In the genomic region with DNA sequence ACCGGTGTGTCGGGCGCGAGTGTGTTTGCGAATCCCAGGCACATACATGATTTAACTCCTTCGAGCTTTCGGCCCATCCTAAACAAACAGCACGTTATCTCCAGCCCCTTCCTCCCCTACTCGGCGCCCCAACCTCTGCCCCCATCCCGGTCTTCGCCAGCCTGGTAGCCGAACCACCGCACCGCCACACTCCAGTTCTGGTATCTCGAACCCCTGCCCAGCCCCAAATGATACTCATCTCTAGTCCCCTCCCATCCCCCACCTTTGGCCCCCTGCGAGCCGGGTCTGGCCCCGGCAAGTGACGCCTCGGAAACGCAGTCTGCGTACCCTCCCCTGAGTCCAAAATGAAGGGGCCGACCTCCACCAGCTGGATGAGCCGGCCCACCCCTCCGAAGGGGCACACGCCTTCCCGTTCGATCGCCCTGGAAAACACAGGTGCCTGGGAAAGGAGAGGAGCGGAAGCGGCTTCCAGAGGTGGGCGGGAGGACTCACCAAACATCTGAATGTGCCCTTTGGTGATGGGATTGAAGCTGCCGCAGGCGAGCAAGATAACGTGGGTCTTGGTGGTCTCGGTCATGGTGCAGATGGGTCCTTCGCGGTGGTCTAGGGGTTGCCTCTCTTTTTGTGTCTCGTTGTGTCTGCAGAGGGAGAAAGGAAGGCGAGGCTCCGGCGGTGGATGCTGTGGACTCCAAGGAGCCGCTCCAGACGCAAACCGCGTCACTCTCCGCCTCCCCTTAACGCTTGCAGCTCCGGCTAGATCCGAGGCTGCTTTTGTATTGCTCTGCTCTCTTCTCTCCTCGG, we compare ENCODE assay signal across 8 cellular contexts. TPM values are rescaled to one million over a fixed set of nuclear protein-coding genes. Genes with fewer than 3 reads are reported as not detected.
DNase-seq lines count a peak whose midpoint lies in the region; ATAC-seq and TF ChIP-seq lines count a peak whose summit lies in the region.

NMNAT2 (minus strand) TSS at position 690 of the 801 bp plus-strand sequence; CDS start at position 577, 113 bp downstream.

- H3K9me3 Mint-ChIP-seq in glutamatergic neuron (ENCODE audit: unreplicated experiment), result peaks cover 12% of the 10 kb centered on the region
- no peaks in the 10 kb centered on the region for H3K9me3 Mint-ChIP-seq in osteocyte (ENCODE audit: unreplicated experiment)

- TF ChIP-seq CTCF in VCaP (conservative IDR thresholded peaks at IDR 0.05), result no peak
- no peak for TF ChIP-seq CTCF in glutamatergic neuron (IDR thresholded peaks at IDR 0.05; ENCODE audit: partially characterized antibody, unreplicated experiment)
- TF ChIP-seq CTCF in osteocyte (IDR thresholded peaks at IDR 0.05), result no peak

- peak within 1 kb of the TSS; percentile 97 for H3K4me3 Mint-ChIP-seq in glutamatergic neuron (ENCODE audit: unreplicated experiment)
- H3K4me3 Mint-ChIP-seq in osteocyte (ENCODE audit: unreplicated experiment), result peak within 1 kb of the TSS; percentile 74

- peak within 1 kb of the TSS; percentile 81 for H3K27ac ChIP-seq in VCaP

- peak within 1 kb of the TSS; percentile 91 for H3K27ac Mint-ChIP-seq in glutamatergic neuron (ENCODE audit: unreplicated experiment)
- no peak within 1 kb of the TSS for H3K27ac Mint-ChIP-seq in osteocyte (ENCODE audit: unreplicated experiment)

- DNase-seq in 8988T (peak; percentile 37), HCEC 1CT (peak; percentile 29), glutamatergic neuron (peak; percentile 80), osteocyte (ENCODE audit: extremely low spot score, unreplicated experiment) (no peak), left lobe of liver (ENCODE audit: low spot score) (no peak)

- ATAC-seq in GM21367 (IDR thresholded peaks at IDR 0.05; ENCODE audit: unreplicated experiment), result no peak
- ATAC-seq in left lobe of liver, result no peak
- no peak for ATAC-seq in GM19452 (IDR thresholded peaks at IDR 0.05; ENCODE audit: unreplicated experiment)

- H3K27me3 Mint-ChIP-seq in glutamatergic neuron (ENCODE audit: unreplicated experiment) (peaks cover 17% of the 10 kb centered on the region), osteocyte (ENCODE audit: unreplicated experiment) (peaks cover 76% of the 10 kb centered on the region)

- peaks cover 4% of the 10 kb centered on the region for H3K36me3 Mint-ChIP-seq in glutamatergic neuron (ENCODE audit: unreplicated experiment)
- no peaks in the 10 kb centered on the region for H3K36me3 Mint-ChIP-seq in osteocyte (ENCODE audit: unreplicated experiment)

- peaks cover 15% of the 10 kb centered on the region for H3K4me1 Mint-ChIP-seq in glutamatergic neuron (ENCODE audit: low read depth, unreplicated experiment)
- peaks cover 22% of the 10 kb centered on the region for H3K4me1 Mint-ChIP-seq in osteocyte (ENCODE audit: unreplicated experiment)

RNA-seq across cellular contexts. Expression of gene NMNAT2, which starts in this region (rescaled TPM):
- 76.4 TPM for total RNA-seq in glutamatergic neuron (ENCODE audit: unreplicated experiment)
- total RNA-seq in osteocyte, result 1.1 and 2.2 TPM in 2 replicates
- 0.03 TPM for total RNA-seq in left lobe of liver

Comparison
In these comparisons a context has a peak if more than half of its experiments do, and no peak if none do; other contexts are left out.
1. RNA of gene NMNAT2 (total RNA-seq): 76.4 TPM in glutamatergic neuron (single experiment); 1.1 to 2.2 TPM in osteocyte and 0.03 TPM in left lobe of liver (single experiment); every median in the first group is over 10 times any median in the second.
2. DNase-seq: peak in 8988T (single experiment), HCEC 1CT (single experiment) and glutamatergic neuron (single experiment); none in osteocyte (single experiment) and left lobe of liver (single experiment).